ENCODE assay signal across 8 cellular contexts in the genomic region with DNA sequence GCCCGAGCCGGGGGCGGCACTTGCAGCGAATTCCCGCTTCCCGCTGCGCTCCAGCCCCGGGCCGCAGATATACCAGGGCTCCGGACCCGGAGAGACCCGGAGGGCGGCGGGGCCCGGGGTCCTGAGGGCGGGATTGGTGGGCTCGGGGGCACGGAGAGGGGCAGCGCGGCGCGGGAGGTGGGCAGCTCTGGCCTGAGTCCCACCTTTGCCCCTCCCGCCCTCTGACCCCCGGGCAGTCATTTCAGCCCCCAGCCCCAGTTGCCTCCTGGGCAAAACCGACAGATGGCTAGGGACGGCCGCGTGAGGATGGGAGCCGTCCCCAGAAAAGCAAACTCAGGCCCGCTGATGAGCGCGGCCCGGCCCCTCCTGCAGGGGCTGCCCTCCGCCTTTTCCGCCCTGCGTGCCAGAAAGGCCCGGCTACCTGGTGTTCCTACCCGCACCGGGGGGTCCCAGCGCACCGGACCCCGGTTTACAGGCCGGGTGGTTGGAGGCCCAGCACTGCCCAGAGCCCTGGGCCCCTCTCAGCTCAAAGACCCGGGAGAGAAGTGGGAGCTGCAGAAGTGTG.
DNase-seq lines count a peak whose midpoint lies in the region; ATAC-seq and TF ChIP-seq lines count a peak whose summit lies in the region.

No MANE protein-coding gene starts in this region.

- no peak for DNase-seq in middle frontal gyrus (ENCODE audit: extremely low spot score, low spot score)
- DNase-seq in NCI-H526 treated with DMSO at 0.1 percent for 48 hours (lab: John Stamatoyannopoulos, UW), result no peak

- ATAC-seq in GM21619 (IDR thresholded peaks at IDR 0.05; ENCODE audit: unreplicated experiment) (no peak), HG02852 (IDR thresholded peaks at IDR 0.05; ENCODE audit: unreplicated experiment) (no peak)

- H3K79me2 ChIP-seq in KMS-11 (ENCODE audit: insufficient read depth, low read depth), result peaks cover 3% of the 10 kb centered on the region; the same call in 1 of the 2 replicates

- H3K4me1 ChIP-seq in BLaER1 (peaks cover 80% of the 10 kb centered on the region), KMS-11 (ENCODE audit: low read depth, poor library complexity, severe bottlenecking) (peaks cover 17% of the 10 kb centered on the region), muscle layer of duodenum (ENCODE audit: control insufficient read depth in 1 of 2, insufficient read depth in 2 of 2, low read length in 2 of 2) (peaks cover 0 to 14% of the 10 kb centered on the region in 2 donors)

- H3K4me3 ChIP-seq in BLaER1, result peak overlapping the region; percentile 92
- H3K4me3 ChIP-seq in KMS-11 (IDR thresholded peaks at IDR 0.05; ENCODE audit: insufficient read depth, low read depth, low read length), result no peak overlapping the region
- H3K4me3 ChIP-seq in muscle layer of duodenum (ENCODE audit: low read depth in 1 of 2, low read length in 2 of 2), result peak overlapping the region; percentile 76 to 83

- peak overlapping the region; percentile 90 for H3K27ac ChIP-seq in BLaER1
- no peak overlapping the region for H3K27ac ChIP-seq in KMS-11
- peak overlapping the region; percentile 10 for H3K27ac ChIP-seq in cingulate gyrus (ENCODE audit: low read depth, low read length)
- H3K27ac ChIP-seq in muscle layer of duodenum (ENCODE audit: low read length), result no peak overlapping the region

- H3K27me3 ChIP-seq in BLaER1 (no peaks in the 10 kb centered on the region), KMS-11 (ENCODE audit: insufficient read depth, low read depth) (no peaks in the 10 kb centered on the region; the same call in 1 of the 2 replicates), muscle layer of duodenum (ENCODE audit: low read depth, low read length) (no peaks in the 10 kb centered on the region)

- H2AFZ ChIP-seq in KMS-11 (ENCODE audit: low read depth), result peak overlapping the region; percentile 97

- H3K36me3 ChIP-seq in BLaER1 (0 out of 2 replicates have a peak, but pooled peaks cover 11% of the 10 kb centered on the region), KMS-11 (ENCODE audit: insufficient read depth) (no peaks in the 10 kb centered on the region), muscle layer of duodenum (ENCODE audit: control insufficient read depth in 1 of 2, insufficient read depth in 2 of 2, low read length in 2 of 2) (no peaks in the 10 kb centered on the region)

- H3K9ac ChIP-seq in BLaER1, result peak overlapping the region; percentile 88
- peak overlapping the region; percentile 73 for H3K9ac ChIP-seq in KMS-11

- TF ChIP-seq CTCF in KMS-11 (conservative IDR thresholded peaks at IDR 0.05; ENCODE audit: low read depth, low read length), result no peak

- H4K20me1 ChIP-seq in BLaER1 (peaks cover 50% of the 10 kb centered on the region), KMS-11 (ENCODE audit: insufficient read depth) (no peaks in the 10 kb centered on the region)

- H3K9me3 ChIP-seq in BLaER1, result no peaks in the 10 kb centered on the region
- no peaks in the 10 kb centered on the region for H3K9me3 ChIP-seq in muscle layer of duodenum (ENCODE audit: control insufficient read depth in 1 of 2, low read length in 2 of 2)

- peak overlapping the region; percentile 98 for H3K4me2 ChIP-seq in BLaER1
- peak overlapping the region; percentile 81 for H3K4me2 ChIP-seq in KMS-11

Comparison
In these comparisons a context has a peak if more than half of its experiments do, and no peak if none do; other contexts are left out.
1. H3K27ac ChIP-seq: peak in BLaER1 (single experiment) and cingulate gyrus (single experiment); none in KMS-11 (single experiment) and muscle layer of duodenum (single experiment).